In genomic region chr19:5318306-5318705, GRCh38 we compare ENCODE assay signal across 2 cellular contexts.
TF ChIP-seq lines count a peak whose summit lies in the region.

No MANE protein-coding gene starts in this region.

TF ChIP-seq in HepG2, 621 proteins besides CTCF, POLR2A, EP300 and RAD21:
- TF ChIP-seq ZNF629 (CRISPR knock-in tag; conservative IDR thresholded peaks at IDR 0.05) (peak; percentile 97), ZMYM3 (CRISPR knock-in tag; IDR thresholded peaks at IDR 0.05) (peak; percentile 67), ZNF841 (CRISPR knock-in tag; IDR thresholded peaks at IDR 0.05; ENCODE audit: borderline replicate concordance) (no peak), ADNP (CRISPR knock-in tag; IDR thresholded peaks at IDR 0.05) (0 out of 2 replicates have a peak, but pooled peaks have one; percentile 38)

TF ChIP-seq in K562, 482 proteins besides CTCF, POLR2A, EP300 and RAD21:
- TF ChIP-seq PHTF2 (CRISPR knock-in tag; IDR thresholded peaks at IDR 0.05) (no peak), ZFPM2 (CRISPR knock-in tag; IDR thresholded peaks at IDR 0.05) (no peak), HMG20A (CRISPR knock-in tag; conservative IDR thresholded peaks at IDR 0.05) (no peak), RBM25 (IDR thresholded peaks at IDR 0.05; ENCODE audit: low read depth, low read length, severe bottlenecking) (peak; percentile 94), ZNF263 (CRISPR knock-in tag; IDR thresholded peaks at IDR 0.05; ENCODE audit: borderline replicate concordance) (no peak), HDAC2 (IDR thresholded peaks at IDR 0.05) (0 out of 2 replicates have a peak, but pooled peaks have one; percentile 47), CHD4 (IDR thresholded peaks at IDR 0.05; ENCODE audit: insufficient read depth, insufficient replicate concordance, low read depth, low read length, poor library complexity, severe bottlenecking) (peak; percentile 77), BCOR (IDR thresholded peaks at IDR 0.05) (peak; percentile 95), NFYB (IDR thresholded peaks at IDR 0.05; ENCODE audit: extremely low read depth, insufficient read length) (no peak), SMARCA5 (IDR thresholded peaks at IDR 0.05) (peak; percentile 82; the same call in 1 of the 2 replicates), KDM2B (CRISPR knock-in tag; IDR thresholded peaks at IDR 0.05) (no peak), ZNF384 (IDR thresholded peaks at IDR 0.05; ENCODE audit: low read depth, low read length) (no peak), NBN (IDR thresholded peaks at IDR 0.05; ENCODE audit: low read depth) (no peak), RCOR1 (IDR thresholded peaks at IDR 0.05; ENCODE audit: borderline replicate concordance in 1 of 2, low read depth in 2 of 2, low read length in 2 of 2) (peak in 1 of 2 experiments; percentile 76; a peak in 2 of 4 replicates), KDM1A (IDR thresholded peaks at IDR 0.05) (peak in 1 of 2 experiments; percentile 73; a peak in 3 of 4 replicates), ADNP (tag; IDR thresholded peaks at IDR 0.05) (peak; percentile 61; the same call in 1 of the 2 replicates), ZNF785 (CRISPR knock-in tag; IDR thresholded peaks at IDR 0.05) (no peak), ZNF24 (IDR thresholded peaks at IDR 0.05) (peak; percentile 69; the same call in 1 of the 2 replicates), ZNF311 (CRISPR knock-in tag; IDR thresholded peaks at IDR 0.05) (no peak)
- TF ChIP-seq, protein P1, sequence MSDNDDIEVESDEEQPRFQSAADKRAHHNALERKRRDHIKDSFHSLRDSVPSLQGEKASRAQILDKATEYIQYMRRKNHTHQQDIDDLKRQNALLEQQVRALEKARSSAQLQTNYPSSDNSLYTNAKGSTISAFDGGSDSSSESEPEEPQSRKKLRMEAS (CRISPR knock-in tag; IDR thresholded peaks at IDR 0.05): no peak
